1 cellular context compared by ENCODE assay signal in genomic region chr16:23096450-23096849, GRCh38.
TF ChIP-seq lines count a peak whose summit lies in the region.

No MANE protein-coding gene starts in this region.

TF ChIP-seq in GM12878, 131 proteins besides CTCF, POLR2A, EP300 and RAD21:
- TF ChIP-seq MLLT1 (IDR thresholded peaks at IDR 0.05), result 0 out of 2 replicates have a peak, but pooled peaks have one; percentile 35
- TF ChIP-seq SKIL (IDR thresholded peaks at IDR 0.05; ENCODE audit: low read depth, poor library complexity, severe bottlenecking), result peak; percentile 20
- peak; percentile 40 for TF ChIP-seq RUNX3 (IDR thresholded peaks at IDR 0.05; ENCODE audit: low read length)
- TF ChIP-seq FOXK2 (IDR thresholded peaks at IDR 0.05), result 0 out of 2 replicates have a peak, but pooled peaks have one; percentile 14
- TF ChIP-seq JUNB (IDR thresholded peaks at IDR 0.05), result 0 out of 2 replicates have a peak, but pooled peaks have one; percentile 8
- peak; percentile 35 to 46; a peak in 3 of 4 replicates for TF ChIP-seq IKZF2 (IDR thresholded peaks at IDR 0.05)
- TF ChIP-seq MTA2 (IDR thresholded peaks at IDR 0.05; ENCODE audit: low read depth), result peak; percentile 66; the same call in 1 of the 2 replicates
